In the genomic region with DNA sequence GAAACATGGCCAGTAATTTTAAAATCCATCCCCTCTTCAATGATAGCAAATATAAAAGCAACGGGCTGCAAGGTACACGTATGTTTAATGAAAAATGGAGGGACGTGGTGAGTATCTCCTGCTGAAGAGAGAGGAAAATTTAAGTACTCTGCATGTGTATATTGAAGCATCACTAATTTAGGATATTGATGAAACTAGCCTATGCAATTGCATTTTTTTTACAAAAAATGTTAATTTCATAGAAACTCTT, we compare ENCODE assay signal across 8 cellular contexts. TPM values are rescaled to one million over a fixed set of nuclear protein-coding genes. Genes with fewer than 3 reads are reported as not detected.
DNase-seq lines count a peak whose midpoint lies in the region; ATAC-seq and TF ChIP-seq lines count a peak whose summit lies in the region.

No MANE protein-coding gene starts in this region.

- H3K9me3 ChIP-seq in SJSA1 (replicated peaks) (no peaks in the 10 kb centered on the region), right cardiac atrium (ENCODE audit: control insufficient read depth, low read length) (no peaks in the 10 kb centered on the region)

- peak overlapping the region; percentile 91; the same call in 1 of the 2 replicates for H3K27ac ChIP-seq in SJSA1
- no peak overlapping the region for H3K27ac ChIP-seq in right cardiac atrium (ENCODE audit: low read length)

- ATAC-seq in right cardiac atrium: no peak
- ATAC-seq in GM19328 (IDR thresholded peaks at IDR 0.05; ENCODE audit: unreplicated experiment): no peak

- H3K27me3 ChIP-seq in SJSA1 (replicated peaks): no peaks in the 10 kb centered on the region
- H3K27me3 ChIP-seq in right cardiac atrium (ENCODE audit: control insufficient read depth, insufficient read depth): no peaks in the 10 kb centered on the region

- H3K4me1 ChIP-seq in SJSA1 (replicated peaks): peaks cover 16% of the 10 kb centered on the region
- H3K4me1 ChIP-seq in right cardiac atrium (ENCODE audit: control insufficient read depth, insufficient read depth, low read length): no peaks in the 10 kb centered on the region

- H3K4me3 ChIP-seq in GM12864 (ENCODE audit: low read depth, low read length) (peak overlapping the region; percentile 78), SJSA1 (peak overlapping the region; percentile 80), right cardiac atrium (ENCODE audit: low read length) (peak overlapping the region; percentile 59), skeletal muscle cell (ENCODE audit: low read depth, low read length) (peak overlapping the region; percentile 81)

- 1% methylated on average over 3 of the region's 3 CpGs for WGBS in right cardiac atrium

- intact Hi-C loops in right cardiac atrium (cut with DNase I): no loop called here

- no peak for DNase-seq in GM12864 (ENCODE audit: low read depth)
- DNase-seq in SJSA1 (ENCODE audit: low read depth in 1 of 2, low spot score in 2 of 2): no peak
- DNase-seq in right cardiac atrium: no peak
- DNase-seq in skeletal muscle cell (ENCODE audit: low read depth): no peak
- DNase-seq in SIG-M5 treated with dmso at 0.1 percent for 504 hours (lab: John Stamatoyannopoulos, UW; ENCODE audit: unreplicated experiment): no peak
- no peak for DNase-seq in HuH-7.5 (ENCODE audit: low spot score)
- DNase-seq in activated effector memory CD4-positive, alpha-beta T cell treated with anti-CD3 and anti-CD28 coated beads, Interleukin-2, amount 50 U/mL, for 16 hours: no peak

- TF ChIP-seq CTCF in GM12864 (IDR thresholded peaks at IDR 0.05; ENCODE audit: low read depth, low read length, missing control alignments): no peak

- H3K36me3 ChIP-seq in SJSA1: peaks cover 5% of the 10 kb centered on the region; the same call in 1 of the 2 replicates

RNA-seq across cellular contexts. Expression of gene TMX4, which starts 0.4 kb away (rescaled TPM):
- 13.8 and 18.9 TPM in 2 replicates for total RNA-seq in SJSA1 (2014; rRNA removed; shearing (Covaris generic))
- 100 to 1,000 TPM; 194 to 220 (median 209) TPM for total RNA-seq in right cardiac atrium
- polyA plus RNA-seq in right cardiac atrium: 77.1 TPM
